9 cellular contexts compared by ENCODE assay signal in genomic region chr4:144611850-144612249, GRCh38. TPM values are rescaled to one million over a fixed set of nuclear protein-coding genes. Genes with fewer than 3 reads are reported as not detected.
A peak's percentile ranks its signal among the peaks of the same experiment; 100 is the strongest.
DNase-seq lines count a peak whose midpoint lies in the region; ATAC-seq and TF ChIP-seq lines count a peak whose summit lies in the region.
"Had no signal": no experiment of that assay in that cellular context is flagged by ENCODE, and none has a peak within 500 bp of the region (broad histone marks: within the 10 kb centered on the region; RNA-seq: fewer than 3 reads in every experiment).

No MANE protein-coding gene starts in this region.

- no peak for TF ChIP-seq POLR2A in breast epithelium (IDR thresholded peaks at IDR 0.05)

- peaks cover 4% of the 10 kb centered on the region for H3K4me1 Mint-ChIP-seq in MCF 10A (ENCODE audit: insufficient read depth, unreplicated experiment)
- peaks cover 6% of the 10 kb centered on the region for H3K4me1 Mint-ChIP-seq in endodermal cell
- no peaks in the 10 kb centered on the region for H3K4me1 Mint-ChIP-seq in CD4-positive, alpha-beta memory T cell

- no peaks in the 10 kb centered on the region for H3K36me3 Mint-ChIP-seq in MCF 10A (ENCODE audit: insufficient read depth, unreplicated experiment)
- no peaks in the 10 kb centered on the region for H3K36me3 Mint-ChIP-seq in endodermal cell (ENCODE audit: low read depth)
- no peaks in the 10 kb centered on the region for H3K36me3 Mint-ChIP-seq in CD4-positive, alpha-beta memory T cell

- H3K27ac Mint-ChIP-seq in MCF 10A (ENCODE audit: low read depth, unreplicated experiment) (no peak overlapping the region), endodermal cell (no peak overlapping the region)
- H3K27ac Mint-ChIP-seq in CD4-positive, alpha-beta memory T cell: no peak overlapping the region

- H3K4me3 Mint-ChIP-seq in MCF 10A (ENCODE audit: unreplicated experiment): no peak overlapping the region
- H3K4me3 Mint-ChIP-seq in endodermal cell: no peak overlapping the region
- H3K4me3 Mint-ChIP-seq in CD4-positive, alpha-beta memory T cell: no peak overlapping the region

- H3K36me3 ChIP-seq in breast epithelium (no peaks in the 10 kb centered on the region), endodermal cell (ENCODE audit: control insufficient read depth, insufficient read depth, low read length) (no peaks in the 10 kb centered on the region)
- H3K36me3 ChIP-seq in CD4-positive, alpha-beta memory T cell (ENCODE audit: insufficient read depth, low read length): no peaks in the 10 kb centered on the region
- H3K36me3 ChIP-seq: SJSA1 had no signal

- H3K27me3 Mint-ChIP-seq in MCF 10A (ENCODE audit: insufficient read depth, unreplicated experiment): no peaks in the 10 kb centered on the region
- no peaks in the 10 kb centered on the region for H3K27me3 Mint-ChIP-seq in endodermal cell (ENCODE audit: insufficient read depth)
- H3K27me3 Mint-ChIP-seq in CD4-positive, alpha-beta memory T cell: no peaks in the 10 kb centered on the region

- ATAC-seq in HG03432 (IDR thresholded peaks at IDR 0.05; ENCODE audit: unreplicated experiment) (peak; percentile 51), HG03460 (IDR thresholded peaks at IDR 0.05; ENCODE audit: unreplicated experiment) (no peak), HG03520 (IDR thresholded peaks at IDR 0.05; ENCODE audit: unreplicated experiment) (no peak)
- ATAC-seq in stimulated activated naive CD8-positive, alpha-beta T cell treated with anti-CD3 and anti-CD28 coated beads, Interleukin-15, Interleukin-2, amounts not matched to agents 100 U/mL and 50 U/mL, for 24 hours: no peak

- H3K4me1 ChIP-seq in breast epithelium: no peaks in the 10 kb centered on the region
- H3K4me1 ChIP-seq in endodermal cell (ENCODE audit: control insufficient read depth, insufficient read depth, low read length): no peaks in the 10 kb centered on the region
- no peaks in the 10 kb centered on the region for H3K4me1 ChIP-seq in CD4-positive, alpha-beta memory T cell (ENCODE audit: insufficient read depth, low read length)
- H3K4me1 ChIP-seq: SJSA1 had no signal

- no TSS peak for BruUV-seq in MCF 10A (replicated peaks; lab: Mats Ljungman, UMichigan)

- no peak overlapping the region for H3K9ac ChIP-seq in endodermal cell (ENCODE audit: extremely low read depth, low read length, poor library complexity, severe bottlenecking)

- no peaks in the 10 kb centered on the region for H3K27me3 ChIP-seq in breast epithelium
- H3K27me3 ChIP-seq in endodermal cell (ENCODE audit: control insufficient read depth, insufficient read depth, low read length, poor library complexity, severe bottlenecking): no peaks in the 10 kb centered on the region
- H3K27me3 ChIP-seq in CD4-positive, alpha-beta memory T cell (ENCODE audit: insufficient read depth, low read length): no peaks in the 10 kb centered on the region
- H3K27me3 ChIP-seq: SJSA1 had no signal

- intact Hi-C loops in MCF 10A (cut with micrococcal nuclease) (no loop called here), breast epithelium (cut with DNase I; ENCODE audit: low total_unique reads) (no loop called here)
- intact Hi-C loops in CD4-positive, alpha-beta memory T cell (cut with micrococcal nuclease): no loop called here

- H3K9me3 Mint-ChIP-seq in MCF 10A (ENCODE audit: unreplicated experiment) (no peaks in the 10 kb centered on the region), endodermal cell (peaks cover 3% of the 10 kb centered on the region)
- peaks cover 0 to 8% (median under 1%) of the 10 kb centered on the region in 8 donors for H3K9me3 Mint-ChIP-seq in CD4-positive, alpha-beta memory T cell

- TF ChIP-seq CTCF in MCF 10A (IDR thresholded peaks at IDR 0.05; ENCODE audit: unreplicated experiment): no peak
- no peak for TF ChIP-seq CTCF in breast epithelium (IDR thresholded peaks at IDR 0.05)
- TF ChIP-seq CTCF in endodermal cell (conservative IDR thresholded peaks at IDR 0.05): peak; percentile 87

- H3K9me3 ChIP-seq in breast epithelium: no peaks in the 10 kb centered on the region
- no peaks in the 10 kb centered on the region for H3K9me3 ChIP-seq in endodermal cell (ENCODE audit: control insufficient read depth, low read length)
- no peaks in the 10 kb centered on the region for H3K9me3 ChIP-seq in CD4-positive, alpha-beta memory T cell (ENCODE audit: control insufficient read depth in 1 of 2, low read length in 2 of 2)
- H3K9me3 ChIP-seq: SJSA1 had no signal

- DNase-seq in MCF 10A (ENCODE audit: unreplicated experiment) (peak; percentile 36), breast epithelium (ENCODE audit: low spot score in 2 of 2) (no peak), endodermal cell (peak; percentile 80)
- DNase-seq in stimulated activated naive CD8-positive, alpha-beta T cell treated with anti-CD3 and anti-CD28 coated beads, Interleukin-15, Interleukin-2, amounts not matched to agents 100 U/mL and 50 U/mL, for 24 hours: peak; percentile 8
- no peak for DNase-seq in CD4-positive, alpha-beta memory T cell

- no peak overlapping the region for H3K27ac ChIP-seq in breast epithelium
- H3K27ac ChIP-seq in endodermal cell (ENCODE audit: low read depth, low read length): no peak overlapping the region
- H3K27ac ChIP-seq in CD4-positive, alpha-beta memory T cell (ENCODE audit: low read depth, low read length): no peak overlapping the region
- H3K27ac ChIP-seq: SJSA1 had no signal

- H3K4me3 ChIP-seq in breast epithelium (no peak overlapping the region), endodermal cell (ENCODE audit: low read length) (no peak overlapping the region)
- H3K4me3 ChIP-seq in CD4-positive, alpha-beta memory T cell (ENCODE audit: low read length in 2 of 2): no peak overlapping the region
- H3K4me3 ChIP-seq: SJSA1 had no signal

- POLR2A ChIA-PET in MCF 10A (lab: Yijun Ruan, JAX): no interaction called here
- POLR2A ChIA-PET in CD4-positive, alpha-beta memory T cell (lab: Charles Lee; ENCODE audit: partially characterized antibody): no interaction called here

- CTCF ChIA-PET in MCF 10A (lab: Yijun Ruan, JAX): no interaction called here
- CTCF ChIA-PET in CD4-positive, alpha-beta memory T cell (lab: Charles Lee; ENCODE audit: partially characterized antibody): no interaction called here

RNA-seq across cellular contexts. Expression of gene HHIP, which starts 34.1 kb away (rescaled TPM):
- total RNA-seq in MCF 10A (2022) (0.12 TPM in 1 of 2 replicates, not detected in the other), breast epithelium (1 to 10 TPM in 1 of 3 donors, under 1 TPM in 2; under 0.01 to 1.0 (median 0.48) TPM), endodermal cell (1 to 10 TPM; 1.8 to 3.4 TPM)
- 6.7 TPM for polyA plus RNA-seq in endodermal cell (2013, experiment 1 of 2)
- 5.2 TPM for polyA plus RNA-seq in endodermal cell (2013, experiment 2 of 2)
- not detected for total RNA-seq in CD4-positive, alpha-beta memory T cell
- not detected for polyA plus RNA-seq in CD4-positive, alpha-beta memory T cell

Comparison
In these comparisons a context has a peak if more than half of its experiments do, and no peak if none do; other contexts are left out.
1. DNase-seq: peak in MCF 10A (single experiment), endodermal cell (single experiment) and stimulated activated naive CD8-positive, alpha-beta T cell treated with anti-CD3 and anti-CD28 coated beads, Interleukin-15, Interleukin-2, amounts not matched to agents 100 U/mL and 50 U/mL, for 24 hours (single experiment); none in breast epithelium (0 of 2) and CD4-positive, alpha-beta memory T cell (0 of 5).